Comparison of ENCODE assay signal across 8 cellular contexts in the genomic region with DNA sequence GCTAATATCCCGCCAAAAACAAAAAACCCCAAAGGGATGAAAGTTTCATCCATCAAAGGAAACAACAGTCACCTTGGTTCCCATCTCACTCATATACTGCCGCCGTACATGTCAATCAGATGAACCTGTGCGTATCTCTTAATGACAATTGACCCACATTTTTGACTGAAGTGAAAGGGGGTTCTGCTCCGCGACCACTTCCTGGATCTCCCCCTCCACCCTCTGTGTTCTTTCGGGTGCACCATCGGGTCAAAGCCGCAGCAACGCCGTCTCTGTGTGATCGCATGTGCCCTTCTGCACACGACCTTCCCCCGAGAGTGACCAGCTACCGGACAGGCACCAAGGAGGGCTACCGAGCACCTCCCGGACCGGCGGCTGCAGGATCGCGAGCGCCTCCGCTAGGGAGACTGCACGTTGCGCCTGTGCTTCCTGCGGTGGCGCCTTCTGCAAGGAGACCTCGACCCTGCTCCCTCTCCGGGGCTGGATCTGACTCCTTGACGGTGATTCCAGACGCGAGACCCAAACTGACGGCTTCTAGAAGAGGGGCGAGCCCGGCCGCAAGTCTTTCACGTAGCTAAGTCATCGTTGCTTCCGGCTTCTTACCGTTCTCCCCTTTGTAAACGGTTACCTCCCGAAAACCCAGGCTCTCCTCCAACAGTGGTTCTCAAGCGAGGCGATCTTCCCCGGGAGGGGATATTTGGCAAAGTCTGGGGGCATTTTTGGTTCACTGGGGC. TPM values are rescaled to one million over a fixed set of nuclear protein-coding genes. Genes with fewer than 3 reads are reported as not detected.
DNase-seq lines count a peak whose midpoint lies in the region; ATAC-seq and TF ChIP-seq lines count a peak whose summit lies in the region.
"Not testable (repeated sequence)": the region's sequence is repeated elsewhere in the genome, so short reads cannot be mapped to it uniquely, and the experiment has no call there.

No MANE protein-coding gene starts in this region.

- peaks cover 21% of the 10 kb centered on the region for H3K79me2 ChIP-seq in SK-N-SH (ENCODE audit: insufficient read depth)

- peaks cover 28% of the 10 kb centered on the region for H3K4me1 Mint-ChIP-seq in CD4-positive, alpha-beta T cell (ENCODE audit: low read depth)
- H3K4me1 Mint-ChIP-seq in naive B cell: peaks cover 0 to 37% (median 16%) of the 10 kb centered on the region in 3 donors

- WGBS in SK-N-SH (ENCODE audit: low lambda C conversion rate): 0% methylated on average over 4 of the region's 45 CpGs
- 0 to 2% methylated on average over 1 to 6 of the region's 45 CpGs for WGBS in gastroesophageal sphincter (ENCODE audit: low coverage in 1 of 2), 2 donors

- H3K4me1 ChIP-seq in SK-N-SH (ENCODE audit: control insufficient read depth in 1 of 2, insufficient read depth in 2 of 2, low read depth in 1 of 2, low read length in 1 of 2); ascending aorta; gastroesophageal sphincter: not testable (repeated sequence)

- H3K9me2 ChIP-seq in SK-N-SH: not testable (repeated sequence)

- H3K9me3 Mint-ChIP-seq in CD4-positive, alpha-beta T cell; naive B cell: not testable (repeated sequence)

- DNase-seq in CD4-positive, alpha-beta T cell: peak in 1 of 10 experiments; percentile 12
- not testable (repeated sequence) for DNase-seq in SK-N-SH; ascending aorta (ENCODE audit: low spot score in 2 of 2); naive B cell
- peak; percentile 36 for DNase-seq in stimulated activated CD8-positive, alpha-beta memory T cell treated with anti-CD3 and anti-CD28 coated beads, Interleukin-4, amount 100 ng/mL, for 48 hours

- TF ChIP-seq CTCF in CD4-positive, alpha-beta T cell (IDR thresholded peaks at IDR 0.05); SK-N-SH (IDR thresholded peaks at IDR 0.05): not testable (repeated sequence)
- TF ChIP-seq CTCF in ascending aorta (IDR thresholded peaks at IDR 0.05): peak in 1 of 3 experiments; percentile 33
- peak in 1 of 4 experiments; percentile 36 for TF ChIP-seq CTCF in gastroesophageal sphincter (IDR thresholded peaks at IDR 0.05)

- intact Hi-C loops in CD4-positive, alpha-beta T cell (cut with DNase I, micrococcal nuclease); ascending aorta (cut with DNase I): not testable (repeated sequence)

- not testable (repeated sequence) for H4K20me1 ChIP-seq in SK-N-SH (ENCODE audit: insufficient read depth)

- H3K27me3 Mint-ChIP-seq in CD4-positive, alpha-beta T cell; naive B cell: not testable (repeated sequence)

- peak overlapping the region; percentile 93 for H3K27ac Mint-ChIP-seq in CD4-positive, alpha-beta T cell
- H3K27ac Mint-ChIP-seq in naive B cell: peak overlapping the region in 5 of 6 donors; percentile 67 to 96 (median 89)

- H3K4me3 ChIP-seq in SK-N-SH (ENCODE audit: low read depth in 2 of 2, low read length in 1 of 2): peak overlapping the region; percentile 47 to 58
- H3K4me3 ChIP-seq in ascending aorta: peak overlapping the region; percentile 42 to 81
- H3K4me3 ChIP-seq in gastroesophageal sphincter: peak overlapping the region; percentile 51 to 58

- POLR2A ChIA-PET in CD4-positive, alpha-beta T cell (lab: Charles Lee); SK-N-SH (lab: Yijun Ruan, JAX): not testable (repeated sequence)

- H3K27me3 ChIP-seq in CD4-positive, alpha-beta T cell (ENCODE audit: control insufficient read depth, insufficient read depth, low read length); SK-N-SH (ENCODE audit: insufficient read depth); ascending aorta; gastroesophageal sphincter: not testable (repeated sequence)

- H3K36me3 ChIP-seq in SK-N-SH (replicated peaks in 1 of 2; ENCODE audit: control insufficient read depth in 1 of 2, insufficient read depth in 2 of 2, low read length in 1 of 2); ascending aorta; gastroesophageal sphincter: not testable (repeated sequence)

- not testable (repeated sequence) for H3K9me3 ChIP-seq in CD4-positive, alpha-beta T cell (ENCODE audit: control insufficient read depth, low read length); SK-N-SH; ascending aorta; gastroesophageal sphincter

- ATAC-seq in CD4-positive, alpha-beta T cell (ENCODE audit: poor library complexity): peak; percentile 47
- ATAC-seq in GM21576 (IDR thresholded peaks at IDR 0.05; ENCODE audit: unreplicated experiment) (peak; percentile 38), HG03432 (IDR thresholded peaks at IDR 0.05; ENCODE audit: unreplicated experiment) (peak; percentile 32), gastroesophageal sphincter (peak; percentile 48), naive B cell (ENCODE audit: low read depth in 2 of 2) (peak; percentile 12 to 17)

- peaks cover 17% of the 10 kb centered on the region for H3K36me3 Mint-ChIP-seq in CD4-positive, alpha-beta T cell (ENCODE audit: low read depth)
- not testable (repeated sequence) for H3K36me3 Mint-ChIP-seq in naive B cell

- not testable (repeated sequence) for TF ChIP-seq RAD21 in SK-N-SH (IDR thresholded peaks at IDR 0.05; ENCODE audit: low read length)

- peak overlapping the region; percentile 69 for H3K4me2 ChIP-seq in SK-N-SH

- H3K9ac ChIP-seq in SK-N-SH: peak overlapping the region; percentile 54; the same call in 1 of the 2 replicates

- peak overlapping the region; percentile 96 for H3K4me3 Mint-ChIP-seq in CD4-positive, alpha-beta T cell
- H3K4me3 Mint-ChIP-seq in naive B cell: peak overlapping the region; percentile 76 to 100 (median 93)

- not testable (repeated sequence) for TF ChIP-seq EP300 in SK-N-SH (IDR thresholded peaks at IDR 0.05; ENCODE audit: borderline replicate concordance in 1 of 2, low read depth in 1 of 2, low read length in 1 of 2); gastroesophageal sphincter (IDR thresholded peaks at IDR 0.05)

- H3F3A ChIP-seq in SK-N-SH (replicated peaks; ENCODE audit: insufficient read depth): not testable (repeated sequence)

- not testable (repeated sequence) for TF ChIP-seq POLR2A in gastroesophageal sphincter (IDR thresholded peaks at IDR 0.05)

- not testable (repeated sequence) for H2AFZ ChIP-seq in SK-N-SH (ENCODE audit: low read depth)

- CTCF ChIA-PET in CD4-positive, alpha-beta T cell (lab: Charles Lee); SK-N-SH (lab: Yijun Ruan, JAX): not testable (repeated sequence)

- H3K27ac ChIP-seq in CD4-positive, alpha-beta T cell (ENCODE audit: low read depth, low read length): peak overlapping the region; percentile 69
- H3K27ac ChIP-seq in SK-N-SH (ENCODE audit: low read depth in 2 of 2, low read length in 1 of 2): not testable (repeated sequence)
- peak overlapping the region in 1 of 2 donors; percentile 92 for H3K27ac ChIP-seq in ascending aorta
- peak overlapping the region in 2 of 4 donors; percentile 84 to 89 for H3K27ac ChIP-seq in gastroesophageal sphincter

RNA-seq across cellular contexts. Expression of gene RHD, which starts 5.6 kb away (rescaled TPM):
- not detected for total RNA-seq in CD4-positive, alpha-beta T cell
- polyA plus RNA-seq in SK-N-SH (2012; rRNA removed) (not detected in 2 replicates), naive B cell (ENCODE audit: low read depth in 6 of 6) (under 1 TPM in 5 of 6 donors, not detected in 1; 0.29 to 0.62 (median 0.39) TPM)
- polyA plus RNA-seq in SK-N-SH (2012; cell fraction: cytosol; rRNA removed): 0.05 TPM in 1 of 2 replicates, not detected in the other
- not detected in 2 replicates for polyA plus RNA-seq in SK-N-SH (2012; cell fraction: nucleus; rRNA removed)
- total RNA-seq in ascending aorta (not detected), gastroesophageal sphincter (not detected)

RNA-seq across cellular contexts. Expression of gene RSRP1, which starts 19.5 kb away (rescaled TPM):
- total RNA-seq in CD4-positive, alpha-beta T cell: 100 to 1,000 TPM; 395 to 428 TPM
- polyA plus RNA-seq in SK-N-SH (2012; rRNA removed): 126 and 191 TPM in 2 replicates
- polyA plus RNA-seq in SK-N-SH (2012; cell fraction: cytosol; rRNA removed): 23.3 and 23.6 TPM in 2 replicates
- polyA plus RNA-seq in SK-N-SH (2012; cell fraction: nucleus; rRNA removed): 1,161 and 1,530 TPM in 2 replicates
- total RNA-seq in ascending aorta: 126 TPM
- 100 to 1,000 TPM in 1 of 4 donors, 10 to 100 TPM in 3; 23.1 to 133 (median 59.4) TPM for total RNA-seq in gastroesophageal sphincter
- polyA plus RNA-seq in naive B cell (ENCODE audit: low read depth in 6 of 6): 10 to 100 TPM; 34.2 to 78.0 (median 68.9) TPM

RNA-seq across cellular contexts. Expression of gene SYF2, which starts 34.4 kb away (rescaled TPM):
- total RNA-seq in CD4-positive, alpha-beta T cell: 10 to 100 TPM; 93.3 to 98.9 TPM
- 31.1 and 32.3 TPM in 2 replicates for polyA plus RNA-seq in SK-N-SH (2012; rRNA removed)
- polyA plus RNA-seq in SK-N-SH (2012; cell fraction: cytosol; rRNA removed): 48.7 and 78.4 TPM in 2 replicates
- polyA plus RNA-seq in SK-N-SH (2012; cell fraction: nucleus; rRNA removed): 13.6 and 15.8 TPM in 2 replicates
- total RNA-seq in ascending aorta: 14.3 TPM
- 100 to 1,000 TPM in 1 of 4 donors, 10 to 100 TPM in 3; 54.5 to 105 (median 88.5) TPM for total RNA-seq in gastroesophageal sphincter
- 10 to 100 TPM; 69.2 to 93.1 (median 78.0) TPM for polyA plus RNA-seq in naive B cell (ENCODE audit: low read depth in 6 of 6)
